10 cellular contexts compared by ENCODE assay signal in the genomic region with DNA sequence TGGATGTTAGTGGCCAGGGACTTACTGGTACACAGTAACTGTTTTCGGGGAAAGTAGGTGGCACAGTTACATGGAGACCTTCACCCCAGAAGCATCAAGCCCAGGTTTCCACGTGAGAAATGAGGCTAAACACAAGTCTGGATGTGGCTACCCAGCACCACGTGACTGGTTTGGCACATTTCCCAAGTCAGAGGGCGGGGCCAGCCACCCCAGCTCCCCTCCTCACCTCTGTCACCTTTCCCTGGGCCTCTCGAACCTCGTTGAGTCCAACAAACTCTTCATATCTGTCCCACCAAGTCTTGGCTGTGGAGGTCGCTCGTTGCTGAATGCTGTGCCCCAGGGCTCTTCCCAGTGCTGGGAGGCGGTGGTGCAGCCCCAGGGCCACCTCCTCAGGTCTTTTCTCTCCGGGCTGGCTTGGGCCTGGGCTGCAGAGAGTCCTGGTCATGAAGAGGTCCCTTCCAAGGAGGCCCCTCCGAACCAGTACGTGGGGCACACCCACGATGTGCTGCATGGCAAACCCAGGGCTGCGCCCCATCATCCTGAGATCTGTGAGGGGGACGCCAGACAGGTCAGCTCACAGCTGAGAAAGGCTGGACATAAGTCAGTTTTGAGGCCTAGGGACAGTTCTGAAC. TPM values are rescaled to one million over a fixed set of nuclear protein-coding genes. Genes with fewer than 3 reads are reported as not detected.
DNase-seq lines count a peak whose midpoint lies in the region; ATAC-seq and TF ChIP-seq lines count a peak whose summit lies in the region.
"Had no signal": no experiment of that assay in that cellular context is flagged by ENCODE, and none has a peak within 500 bp of the region (broad histone marks: within the 10 kb centered on the region; RNA-seq: fewer than 3 reads in every experiment).

No MANE protein-coding gene starts in this region.

- no peak overlapping the region for H3K4me3 Mint-ChIP-seq in mesothelial cell of epicardium

- peaks cover 37% of the 10 kb centered on the region for H3K4me1 ChIP-seq in left ventricle myocardium inferior
- H3K4me1 ChIP-seq in uterus, result peaks cover 0 to 5% of the 10 kb centered on the region in 2 donors

- H3K27ac Mint-ChIP-seq in mesothelial cell of epicardium, result peak overlapping the region; percentile 82

- no peak for TF ChIP-seq POLR2A in uterus (IDR thresholded peaks at IDR 0.05)

- intact Hi-C loops in left ventricle myocardium inferior (cut with micrococcal nuclease) (loop anchor here (5.0 to 10.0 kb wide), 2 partner anchors 32 to 160 kb away; no protein-coding TSS in a partner anchor), left cardiac atrium (cut with DNase I) (loop anchor here (1.0 to 5.0 kb wide), 2 partner anchors 33 to 162 kb away; no protein-coding TSS in a partner anchor), uterus (cut with DNase I; ENCODE audit: low total_unique reads) (loop anchor here (5.0 kb wide), 1 partner anchor 37 kb away; no protein-coding TSS in a partner anchor)

- H3K9me3 Mint-ChIP-seq in mesothelial cell of epicardium, result no peaks in the 10 kb centered on the region

- DNase-seq in left ventricle myocardium inferior (no peak), left cardiac atrium (no peak), mesothelial cell of epicardium (ENCODE audit: low spot score in 2 of 2, unreplicated experiment in 2 of 2) (no peak), uterus (peak in 1 of 2 donors; percentile 20), NCI-H146 (lab: John Stamatoyannopoulos, UW) (no peak)
- DNase-seq: activated CD4-positive, CD25-positive, alpha-beta regulatory T cell treated with anti-CD3 and anti-CD28 coated beads, Interleukin-2, amount 50 U/mL, for 72 hours; NCI-H524 treated with DMSO at 0.1 percent for 48 hours; nucleus accumbens had no signal

- no peaks in the 10 kb centered on the region for H3K27me3 Mint-ChIP-seq in mesothelial cell of epicardium (ENCODE audit: low read depth)

- H3K36me3 ChIP-seq in left ventricle myocardium inferior (peaks cover 15% of the 10 kb centered on the region), uterus (no peaks in the 10 kb centered on the region)

- TF ChIP-seq CTCF in left ventricle myocardium inferior (IDR thresholded peaks at IDR 0.05; ENCODE audit: borderline replicate concordance) (no peak), mesothelial cell of epicardium (IDR thresholded peaks at IDR 0.05; ENCODE audit: unreplicated experiment) (no peak), uterus (IDR thresholded peaks at IDR 0.05) (no peak)

- H3K36me3 Mint-ChIP-seq in mesothelial cell of epicardium, result peaks cover 2% of the 10 kb centered on the region

- H3K4me1 Mint-ChIP-seq in mesothelial cell of epicardium, result peaks cover 54% of the 10 kb centered on the region

- no peaks in the 10 kb centered on the region for H3K27me3 ChIP-seq in left ventricle myocardium inferior (ENCODE audit: low read depth)
- no peaks in the 10 kb centered on the region for H3K27me3 ChIP-seq in uterus
- H3K27me3 ChIP-seq: SJSA1 had no signal

- H3K9me3 ChIP-seq in left ventricle myocardium inferior (replicated peaks) (no peaks in the 10 kb centered on the region), uterus (no peaks in the 10 kb centered on the region)
- H3K9me3 ChIP-seq: SJSA1 had no signal

- peak overlapping the region; percentile 57 for H3K27ac ChIP-seq in left ventricle myocardium inferior (replicated peaks)
- peak overlapping the region; percentile 58 to 63 for H3K27ac ChIP-seq in uterus
- H3K27ac ChIP-seq: SJSA1 had no signal

- H3K4me3 ChIP-seq in left ventricle myocardium inferior (no peak overlapping the region), uterus (no peak overlapping the region)
- H3K4me3 ChIP-seq: SJSA1 had no signal

- ATAC-seq in left cardiac atrium (no peak), GM21381 (IDR thresholded peaks at IDR 0.05; ENCODE audit: unreplicated experiment) (no peak)

RNA-seq across cellular contexts. Expression of gene PLXNB1, which starts 4.8 kb away (rescaled TPM):
- total RNA-seq in left ventricle myocardium inferior, result 42.6 TPM
- 10 to 100 TPM; 43.3 to 55.0 TPM for total RNA-seq in left cardiac atrium
- total RNA-seq in mesothelial cell of epicardium, result 203 to 214 TPM (median 211 TPM) in 3 replicates
- 100 to 1,000 TPM in 1 of 4 donors, 10 to 100 TPM in 3; 23.5 to 133 (median 60.9) TPM for total RNA-seq in uterus

RNA-seq across cellular contexts. Expression of gene CCDC51, which starts 5.2 kb away (rescaled TPM):
- total RNA-seq in left ventricle myocardium inferior (13.9 TPM), left cardiac atrium (10 to 100 TPM in 1 of 2 donors, 1 to 10 TPM in 1; 7.0 to 10.9 TPM), mesothelial cell of epicardium (10.7 to 12.3 TPM (median 11.5 TPM) in 3 replicates), uterus (10 to 100 TPM in 2 of 4 donors, 1 to 10 TPM in 2; 2.6 to 11.1 (median 7.8) TPM)

RNA-seq across cellular contexts. Expression of gene TMA7, which starts 5.3 kb away (rescaled TPM):
- total RNA-seq in left ventricle myocardium inferior, result 258 TPM
- 100 to 1,000 TPM; 190 to 238 TPM for total RNA-seq in left cardiac atrium
- total RNA-seq in mesothelial cell of epicardium, result 183 to 192 TPM (median 186 TPM) in 3 replicates
- total RNA-seq in uterus, result 100 to 1,000 TPM in 3 of 4 donors, 10 to 100 TPM in 1; 94.8 to 195 (median 141) TPM

RNA-seq across cellular contexts. Expression of gene ATRIP, which starts 11.8 kb away (rescaled TPM):
- total RNA-seq in left ventricle myocardium inferior, result 4.3 TPM
- total RNA-seq in left cardiac atrium, result 1 to 10 TPM; 3.9 to 5.7 TPM
- total RNA-seq in mesothelial cell of epicardium, result 11.6 to 12.0 TPM (median 11.6 TPM) in 3 replicates
- 10 to 100 TPM in 1 of 4 donors, 1 to 10 TPM in 3; 5.3 to 11.5 (median 7.5) TPM for total RNA-seq in uterus
